Comparison of ENCODE assay signal across 23 cellular contexts in the genomic region with DNA sequence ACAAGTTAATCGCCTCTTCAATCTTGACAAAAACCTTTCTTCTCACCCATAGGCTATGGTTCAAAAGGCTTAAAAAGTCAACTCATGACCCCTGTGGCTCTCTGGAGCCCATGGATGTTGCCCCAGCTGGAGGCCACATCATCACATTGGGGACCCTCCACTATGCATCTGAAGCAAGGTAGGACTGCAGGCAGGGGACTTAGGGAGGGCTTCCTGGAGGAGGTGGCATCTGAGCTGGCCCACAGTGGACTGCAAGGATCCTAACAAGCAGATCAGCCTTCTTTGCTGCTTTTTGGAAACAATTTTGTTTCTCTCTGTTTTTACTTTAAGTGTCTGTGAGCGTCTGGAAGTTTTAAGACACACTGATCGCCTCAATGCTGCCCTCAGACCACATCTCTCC.
"Had no signal": no experiment of that assay in that cellular context is flagged by ENCODE, and none has a peak within 500 bp of the region (broad histone marks: within the 10 kb centered on the region; RNA-seq: fewer than 3 reads in every experiment).

No MANE protein-coding gene starts in this region.

- H3K9me3 ChIP-seq: neutrophil, pancreas, prostate gland, right lobe of liver, sigmoid colon, stomach, thoracic aorta, thyroid gland, tibial nerve, upper lobe of left lung, vagina had no signal

- ATAC-seq: naive thymus-derived CD8-positive, alpha-beta T cell; stimulated activated naive B cell treated with anti-CD40 and anti-IgM and Interleukin-4, amounts not matched to agents 10 μg/mL and 1 μg/mL and 100 μg/mL, for 72 hours had no signal

- H3K27me3 ChIP-seq: neutrophil, pancreas, right lobe of liver, sigmoid colon, stomach, thyroid gland, tibial nerve, upper lobe of left lung, vagina had no signal

- H3K36me3 ChIP-seq: neutrophil, pancreas, prostate gland, right lobe of liver, sigmoid colon, stomach, thoracic aorta, thyroid gland, tibial nerve, upper lobe of left lung, vagina had no signal

- H3K4me1 ChIP-seq: pancreas, prostate gland, right lobe of liver, thyroid gland, tibial nerve, vagina had no signal

- H3K27ac ChIP-seq: neutrophil, pancreas, prostate gland, right lobe of liver, sigmoid colon, thoracic aorta, thyroid gland, tibial nerve, upper lobe of left lung, vagina had no signal

- DNase-seq: naive thymus-derived CD8-positive, alpha-beta T cell; nephron progenitor cell; nucleus accumbens; sigmoid colon; small intestine; stimulated activated CD4-positive, alpha-beta T cell treated with anti-CD3 and anti-CD28 coated beads, Interleukin-15, amount 100 ng/mL, for 24 hours; stimulated activated CD4-positive, alpha-beta T cell treated with anti-CD3 and anti-CD28 coated beads, Interleukin-2, amount 100 ng/mL, for 24 hours; stimulated activated CD4-positive, alpha-beta T cell treated with anti-CD3 and anti-CD28 coated beads, Interleukin-2, amount 100 ng/mL, for 48 hours; stimulated activated CD4-positive, alpha-beta T cell treated with anti-CD3 and anti-CD28 coated beads, Interleukin-4, amount 100 ng/mL, for 24 hours; stimulated activated naive B cell treated with anti-CD40 and anti-IgM and Interleukin-4, amounts not matched to agents 10 μg/mL and 1 μg/mL and 100 μg/mL, for 72 hours; stimulated activated naive CD4-positive, alpha-beta T cell treated with Interleukin-2 at 50 U/mL for 16 hours; stomach; thyroid gland; trophoblast cell; upper lobe of left lung had no signal

- FAIRE-seq: pancreas, small intestine, urothelium cell line had no signal

- H3K4me3 ChIP-seq: pancreas, prostate gland, right lobe of liver, sigmoid colon, stomach, thoracic aorta, thyroid gland, tibial nerve, upper lobe of left lung, vagina had no signal
